Comparison of ENCODE assay signal across 9 cellular contexts in the genomic region with DNA sequence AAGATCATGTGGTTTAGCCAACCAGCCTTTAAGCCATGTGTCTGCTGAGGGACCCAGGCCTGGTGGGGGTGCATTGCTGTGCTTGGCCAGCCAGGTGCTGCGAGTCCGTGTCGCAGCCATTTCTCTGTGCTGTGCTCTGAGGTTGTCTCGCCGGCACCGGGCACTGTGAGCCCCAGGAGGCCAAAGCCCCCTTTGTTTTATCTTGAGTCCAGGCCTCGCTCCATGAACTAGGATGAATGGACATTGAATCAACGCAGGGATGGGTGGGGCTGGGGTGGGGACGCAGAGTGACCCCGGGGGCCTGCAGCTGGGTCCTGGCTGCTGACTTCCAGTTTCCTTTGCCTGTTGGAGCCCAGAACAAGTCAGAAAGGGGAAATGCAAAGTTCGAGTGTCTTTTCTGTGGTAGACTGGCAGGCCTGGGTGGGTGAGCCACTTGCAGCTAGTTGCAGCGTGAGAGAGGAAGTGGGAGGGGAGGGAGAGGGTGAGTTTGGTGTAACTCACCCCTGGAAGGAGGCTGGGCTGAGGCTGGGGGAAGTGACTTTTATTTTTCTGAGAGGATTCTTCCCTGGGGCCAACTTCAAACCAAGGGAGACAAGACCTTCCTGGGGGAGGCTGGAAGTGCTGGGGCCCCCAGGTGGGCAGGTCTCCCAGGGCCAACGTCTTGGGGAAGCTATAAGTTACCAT.
DNase-seq lines count a peak whose midpoint lies in the region; ATAC-seq and TF ChIP-seq lines count a peak whose summit lies in the region.
"Had no signal": no experiment of that assay in that cellular context is flagged by ENCODE, and none has a peak within 500 bp of the region (broad histone marks: within the 10 kb centered on the region; RNA-seq: fewer than 3 reads in every experiment).

No MANE protein-coding gene starts in this region.

- 17% methylated on average over 2 of the region's 13 CpGs for WGBS in right lobe of liver (ENCODE audit: insufficient coverage, low coverage, low lambda C conversion rate, missing lambda C conversion rate)

- ATAC-seq in HG03439 (IDR thresholded peaks at IDR 0.05; ENCODE audit: unreplicated experiment): peak; percentile 38
- peak; percentile 50 to 69 (median 64) for ATAC-seq in right lobe of liver

- H3K27me3 ChIP-seq in right lobe of liver: no peaks in the 10 kb centered on the region

- no peak for TF ChIP-seq POLR2A in right lobe of liver (IDR thresholded peaks at IDR 0.05)

- H3K4me3 ChIP-seq in cardiac fibroblast (replicated peaks in 1 of 2; ENCODE audit: low read depth in 2 of 2, low read length in 2 of 2) (no peak overlapping the region), right lobe of liver (no peak overlapping the region)
- H3K4me3 ChIP-seq: A549 had no signal

- no peaks in the 10 kb centered on the region for H3K9me3 ChIP-seq in right lobe of liver
- H3K9me3 ChIP-seq: A549 had no signal

- TF ChIP-seq CTCF in cardiac fibroblast (IDR thresholded peaks at IDR 0.05; ENCODE audit: low read depth, low read length): no peak
- TF ChIP-seq CTCF in right lobe of liver (IDR thresholded peaks at IDR 0.05): no peak

- DNase-seq in NCI-H2227 treated with DMSO at 0.1 percent for 48 hours (lab: John Stamatoyannopoulos, UW) (peak; percentile 37), NCI-H2227 (lab: John Stamatoyannopoulos, UW; ENCODE audit: unreplicated experiment) (no peak), T-helper 22 cell (ENCODE audit: low read depth) (peak; percentile 72), cardiac fibroblast (ENCODE audit: low read depth in 2 of 2) (peak; percentile 79 to 82), right lobe of liver (peak; percentile 64 to 77 (median 71)), RKO (ENCODE audit: low spot score) (no peak)
- peak; percentile 62 to 87 (median 76) for DNase-seq in stimulated activated naive CD4-positive, alpha-beta T cell (lab: John Stamatoyannopoulos, UW)

- peaks cover 0 to 31% (median 6%) of the 10 kb centered on the region in 4 donors for H3K4me1 ChIP-seq in right lobe of liver

- no peaks in the 10 kb centered on the region for H3K36me3 ChIP-seq in right lobe of liver

- intact Hi-C loops in right lobe of liver (cut with DNase I): no loop called here

- H3K27ac ChIP-seq in right lobe of liver: peak overlapping the region; percentile 9 to 29 (median 23)

Comparison
In these comparisons a context has a peak if more than half of its experiments do, and no peak if none do; other contexts are left out.
1. DNase-seq: peak in NCI-H2227 treated with DMSO at 0.1 percent for 48 hours (single experiment), T-helper 22 cell (single experiment), cardiac fibroblast (2 of 2), right lobe of liver (3 of 3) and stimulated activated naive CD4-positive, alpha-beta T cell (6 of 6); none in NCI-H2227 (single experiment) and RKO (single experiment).